In genomic region chr12:68455676-68456345, GRCh38 we compare ENCODE assay signal across 10 cellular contexts.
A peak's percentile ranks its signal among the peaks of the same experiment; 100 is the strongest.
DNase-seq lines count a peak whose midpoint lies in the region; ATAC-seq, FAIRE-seq and TF ChIP-seq lines count a peak whose summit lies in the region.
"Had no signal": no experiment of that assay in that cellular context is flagged by ENCODE, and none has a peak within 500 bp of the region (broad histone marks: within the 10 kb centered on the region; RNA-seq: fewer than 3 reads in every experiment).

No MANE protein-coding gene starts in this region.

- no peaks in the 10 kb centered on the region for H4K20me1 ChIP-seq in endothelial cell of umbilical vein (replicated peaks; ENCODE audit: control insufficient read depth, extremely low read depth, insufficient read depth, low read length)

- H3K27me3 Mint-ChIP-seq in stimulated activated memory B cell treated with anti-CD40 and anti-IgM and Interleukin-4, amounts not matched to agents 10 μg/mL and 1 μg/mL and 100 μg/mL, for 72 hours, result no peaks in the 10 kb centered on the region
- no peaks in the 10 kb centered on the region for H3K27me3 Mint-ChIP-seq in chondrocyte (ENCODE audit: low read depth)

- peaks cover 0 to 6% (median 0%) of the 10 kb centered on the region in 11 donors for H3K9me3 ChIP-seq in heart right ventricle
- no peaks in the 10 kb centered on the region for H3K9me3 ChIP-seq in endothelial cell of umbilical vein (replicated peaks; ENCODE audit: control insufficient read depth, insufficient read depth, low read length)
- H3K9me3 ChIP-seq in sigmoid colon, result no peaks in the 10 kb centered on the region

- no peaks in the 10 kb centered on the region for H3K36me3 Mint-ChIP-seq in stimulated activated memory B cell treated with anti-CD40 and anti-IgM and Interleukin-4, amounts not matched to agents 10 μg/mL and 1 μg/mL and 100 μg/mL, for 72 hours
- H3K36me3 Mint-ChIP-seq in chondrocyte (ENCODE audit: low read depth), result no peaks in the 10 kb centered on the region

- H3K36me3 ChIP-seq in heart right ventricle, result no peaks in the 10 kb centered on the region
- no peaks in the 10 kb centered on the region for H3K36me3 ChIP-seq in endothelial cell of umbilical vein (ENCODE audit: control insufficient read depth in 2 of 2, extremely low read depth in 1 of 2, insufficient read depth in 2 of 2, low read length in 2 of 2)
- H3K36me3 ChIP-seq in sigmoid colon, result no peaks in the 10 kb centered on the region

- H3K4me3 ChIP-seq in heart right ventricle (no peak overlapping the region), endothelial cell of umbilical vein (replicated peaks in 1 of 3; ENCODE audit: insufficient read depth in 1 of 3, low read depth in 1 of 3, low read length in 3 of 3) (no peak overlapping the region), sigmoid colon (no peak overlapping the region)

- ATAC-seq in heart right ventricle, result peak in 4 of 8 donors; percentile 28 to 48 (median 40)
- no peak for ATAC-seq in left ventricle myocardium superior
- no peak for ATAC-seq in stimulated activated memory B cell treated with anti-CD40 and anti-IgM and Interleukin-4, amounts not matched to agents 10 μg/mL and 1 μg/mL and 100 μg/mL, for 72 hours
- no peak for ATAC-seq in GM21619 (IDR thresholded peaks at IDR 0.05; ENCODE audit: unreplicated experiment)

- CTCF ChIA-PET in endothelial cell of umbilical vein (lab: Charles Lee), result interaction anchor here (0.9 kb wide), 1 partner anchor 9 kb away, joined by 3 read pairs; no protein-coding TSS in a partner anchor

- no peak for DNase-seq in heart right ventricle
- no peak for DNase-seq in left ventricle myocardium superior
- peak; percentile 47 for DNase-seq in OCI-M1 (lab: John Stamatoyannopoulos, UW)
- DNase-seq in endothelial cell of umbilical vein (ENCODE audit: low read depth, low spot score), result peak; percentile 40
- no peak for DNase-seq in chondrocyte (ENCODE audit: low spot score)
- no peak for DNase-seq in sigmoid colon
- DNase-seq: activated CD8-positive, alpha-beta memory T cell treated with anti-CD3 and anti-CD28 coated beads, Interleukin-2, amount 50 U/mL, for 4 hours had no signal

- WGBS in heart right ventricle, 2 donors, result 40 to 65% methylated on average over 2 of the region's 2 CpGs
- 50 to 71% methylated on average over 2 of the region's 2 CpGs for WGBS in sigmoid colon, 2 donors

- TF ChIP-seq POLR2A in endothelial cell of umbilical vein (IDR thresholded peaks at IDR 0.05; ENCODE audit: low read depth, low read length) (no peak), sigmoid colon (IDR thresholded peaks at IDR 0.05) (no peak)

- no peak for TF ChIP-seq EP300 in sigmoid colon (IDR thresholded peaks at IDR 0.05)

- H3K9me1 ChIP-seq in endothelial cell of umbilical vein (replicated peaks; ENCODE audit: control insufficient read depth, extremely low read depth, insufficient read depth, low read length), result no peaks in the 10 kb centered on the region

- peaks cover 53% of the 10 kb centered on the region for H3K4me1 Mint-ChIP-seq in stimulated activated memory B cell treated with anti-CD40 and anti-IgM and Interleukin-4, amounts not matched to agents 10 μg/mL and 1 μg/mL and 100 μg/mL, for 72 hours
- peaks cover 27% of the 10 kb centered on the region for H3K4me1 Mint-ChIP-seq in chondrocyte (ENCODE audit: low read depth)

- H3K79me2 ChIP-seq in endothelial cell of umbilical vein (ENCODE audit: control insufficient read depth, insufficient read depth, low read length), result no peaks in the 10 kb centered on the region

- H3K27me3 ChIP-seq in heart right ventricle, result no peaks in the 10 kb centered on the region
- peaks cover 0 to 2% of the 10 kb centered on the region in 2 experiments for H3K27me3 ChIP-seq in endothelial cell of umbilical vein (ENCODE audit: control insufficient read depth in 2 of 2, insufficient read depth in 2 of 2, low read length in 2 of 2)
- no peaks in the 10 kb centered on the region for H3K27me3 ChIP-seq in sigmoid colon

- no peak for TF ChIP-seq CTCF in heart right ventricle (IDR thresholded peaks at IDR 0.05)
- no peak for TF ChIP-seq CTCF in endothelial cell of umbilical vein (IDR thresholded peaks at IDR 0.05; ENCODE audit: extremely low read depth in 1 of 2, insufficient read depth in 1 of 2, low read depth in 1 of 2, low read length in 2 of 2)
- TF ChIP-seq CTCF in chondrocyte (IDR thresholded peaks at IDR 0.05), result no peak
- no peak for TF ChIP-seq CTCF in sigmoid colon (IDR thresholded peaks at IDR 0.05)

- POLR2A ChIA-PET in endothelial cell of umbilical vein (lab: Charles Lee), result interaction anchor here (0.6 kb wide), 1 partner anchor 13 kb away, joined by 3 read pairs; no protein-coding TSS in a partner anchor

- intact Hi-C loops in heart right ventricle (cut with DNase I) (loop anchor here in 3 of 10 donors (2.0 to 10.0 kb wide), 5 partner anchors 51 to 159 kb away; partner anchors contain the start of gene RAP1B (in 1 of the 3)), left ventricle myocardium superior (cut with micrococcal nuclease) (no loop called here), endothelial cell of umbilical vein (cut with micrococcal nuclease) (loop anchor here (1.0 kb wide), 1 partner anchor 154 kb away; the partner anchor contains the start of gene RAP1B), sigmoid colon (cut with DNase I) (no loop called here)

- no peaks in the 10 kb centered on the region for H3K9me3 Mint-ChIP-seq in stimulated activated memory B cell treated with anti-CD40 and anti-IgM and Interleukin-4, amounts not matched to agents 10 μg/mL and 1 μg/mL and 100 μg/mL, for 72 hours
- no peaks in the 10 kb centered on the region for H3K9me3 Mint-ChIP-seq in chondrocyte (ENCODE audit: low read depth)

- H3K4me1 ChIP-seq in heart right ventricle (peaks cover 5 to 57% (median 44%) of the 10 kb centered on the region in 9 donors), endothelial cell of umbilical vein (ENCODE audit: control insufficient read depth, extremely low read depth, insufficient read depth, low read length) (peaks cover 18% of the 10 kb centered on the region), sigmoid colon (peaks cover 0 to 36% (median 26%) of the 10 kb centered on the region in 4 donors)

- H3K27ac Mint-ChIP-seq in stimulated activated memory B cell treated with anti-CD40 and anti-IgM and Interleukin-4, amounts not matched to agents 10 μg/mL and 1 μg/mL and 100 μg/mL, for 72 hours, result peak overlapping the region; percentile 78
- H3K27ac Mint-ChIP-seq in chondrocyte (ENCODE audit: unreplicated experiment), result no peak overlapping the region

- peak; percentile 55 for FAIRE-seq in endothelial cell of umbilical vein (lab: Jason Lieb, UNC)
- FAIRE-seq: RCC 7860 had no signal

- H2AFZ ChIP-seq in endothelial cell of umbilical vein (ENCODE audit: low read depth, low read length), result peak overlapping the region; percentile 67

- dilution Hi-C loops in endothelial cell of umbilical vein (cut with MboI; ENCODE audit: extremely low pct_ligation_motif_present, low sequenced_read_pairs), result no loop called here

- H3K4me2 ChIP-seq in endothelial cell of umbilical vein (ENCODE audit: insufficient read depth, low read length), result peak overlapping the region; percentile 54

- no peak overlapping the region for H3K9ac ChIP-seq in endothelial cell of umbilical vein (replicated peaks; ENCODE audit: extremely low read depth, insufficient read depth, low read length)

- H3K4me3 Mint-ChIP-seq in stimulated activated memory B cell treated with anti-CD40 and anti-IgM and Interleukin-4, amounts not matched to agents 10 μg/mL and 1 μg/mL and 100 μg/mL, for 72 hours, result no peak overlapping the region
- H3K4me3 Mint-ChIP-seq in chondrocyte (ENCODE audit: unreplicated experiment), result no peak overlapping the region

- H3K27ac ChIP-seq in heart right ventricle, result peak overlapping the region in 9 of 10 donors; percentile 0 to 76 (median 59)
- H3K27ac ChIP-seq in endothelial cell of umbilical vein (ENCODE audit: insufficient read depth, low read depth, low read length), result no peak overlapping the region
- H3K27ac ChIP-seq in sigmoid colon, result no peak overlapping the region

- BruUV-seq in endothelial cell of umbilical vein (replicated peaks; lab: Mats Ljungman, UMichigan), result TSS peak; percentile 86

TF ChIP-seq in endothelial cell of umbilical vein, 7 proteins besides CTCF, POLR2A, EP300 and RAD21:
- TF ChIP-seq MAX (IDR thresholded peaks at IDR 0.05; ENCODE audit: insufficient read depth, insufficient read length) (no peak), GATA2 (IDR thresholded peaks at IDR 0.05; ENCODE audit: insufficient read depth, insufficient read length, low read depth, low read length) (peak; percentile 45)

Comparison
In these comparisons a context has a peak if more than half of its experiments do, and no peak if none do; other contexts are left out.
1. DNase-seq: peak in OCI-M1 (single experiment) and endothelial cell of umbilical vein (single experiment); none in heart right ventricle (0 of 2), left ventricle myocardium superior (single experiment), chondrocyte (single experiment) and sigmoid colon (single experiment).
2. H3K27ac ChIP-seq: peak in heart right ventricle (9 of 10); none in endothelial cell of umbilical vein (single experiment) and sigmoid colon (0 of 4).